ENCODE assay signal across 11 cellular contexts in the genomic region with DNA sequence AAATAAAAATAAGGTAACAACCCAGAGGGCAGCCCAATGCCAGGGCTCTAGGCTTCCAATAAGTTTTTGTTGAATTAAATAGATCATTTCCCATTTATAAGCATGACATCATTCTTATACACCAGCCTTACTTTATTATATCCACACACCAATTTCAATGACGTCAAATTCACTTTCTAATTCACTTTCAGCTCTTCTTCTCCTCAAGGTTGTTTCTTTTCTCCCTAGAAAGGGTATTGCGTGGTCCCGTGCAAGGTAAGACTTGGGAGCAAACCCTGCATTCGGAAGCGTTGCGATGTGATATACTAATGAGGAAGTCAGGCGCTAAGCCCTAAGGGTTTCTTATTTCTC. TPM values are rescaled to one million over a fixed set of nuclear protein-coding genes. Genes with fewer than 3 reads are reported as not detected.
DNase-seq lines count a peak whose midpoint lies in the region; ATAC-seq and TF ChIP-seq lines count a peak whose summit lies in the region.
"Had no signal": no experiment of that assay in that cellular context is flagged by ENCODE, and none has a peak within 500 bp of the region (broad histone marks: within the 10 kb centered on the region; RNA-seq: fewer than 3 reads in every experiment).

No MANE protein-coding gene starts in this region.

- H3K4me3 Mint-ChIP-seq in osteocyte (ENCODE audit: unreplicated experiment), result peak overlapping the region; percentile 91
- H3K4me3 Mint-ChIP-seq: activated CD4-positive, alpha-beta T cell treated with anti-CD3 and anti-CD28 coated beads, Interleukin-2, amount 10 ng/mL, durations not matched to agents 24 days and 14 days had no signal

- H3K36me3 Mint-ChIP-seq in osteocyte (ENCODE audit: unreplicated experiment), result no peaks in the 10 kb centered on the region

- no peaks in the 10 kb centered on the region; a peak in 1 of 22 replicates for H4K20me1 ChIP-seq in BLaER1 treated with 17β-estradiol and CSF1 and Interleukin-3, amounts not matched to agents 10 nM and 100 nM

- WGBS in esophagus squamous epithelium, 2 donors, result 6 to 15% methylated on average over 7 of the region's 7 CpGs

- TF ChIP-seq POLR2A in esophagus squamous epithelium (IDR thresholded peaks at IDR 0.05), result no peak

- BruUV-seq in Panc1 (replicated peaks; lab: Mats Ljungman, UMichigan), result no TSS peak

- ATAC-seq in Panc1, result no peak

- POLR2A ChIA-PET in Panc1 (lab: Charles Lee), result interaction anchor here (0.6 kb wide), 2 partner anchors 262 to 316 kb away, joined by 3 to 7 read pairs; no protein-coding TSS in a partner anchor

- no peaks in the 10 kb centered on the region for H3K9me3 Mint-ChIP-seq in osteocyte (ENCODE audit: unreplicated experiment)
- H3K9me3 Mint-ChIP-seq: activated CD4-positive, alpha-beta T cell treated with anti-CD3 and anti-CD28 coated beads, Interleukin-2, amount 10 ng/mL, durations not matched to agents 24 days and 14 days had no signal

- peak overlapping the region; percentile 60 to 77 (median 70); a peak in 19 of 20 replicates for H3K4me3 ChIP-seq in BLaER1 treated with 17β-estradiol and CSF1 and Interleukin-3, amounts not matched to agents 10 nM and 100 nM
- H3K4me3 ChIP-seq in Panc1 (ENCODE audit: low read depth in 2 of 2, low read length in 2 of 2), result peak overlapping the region; percentile 91 to 97
- peak overlapping the region in 3 of 4 donors; percentile 53 to 61 (median 54) for H3K4me3 ChIP-seq in esophagus squamous epithelium
- H3K4me3 ChIP-seq in tibial artery, result peak overlapping the region in 1 of 2 donors; percentile 63

- H3K4me1 ChIP-seq in BLaER1 treated with 17β-estradiol and CSF1 and Interleukin-3, amounts not matched to agents 10 nM and 100 nM, result peaks cover 13 to 46% (median 32%) of the 10 kb centered on the region in 10 experiments; a peak in 19 of 20 replicates
- H3K4me1 ChIP-seq in Panc1 (ENCODE audit: control insufficient read depth, insufficient read depth, low read length) (peaks cover 52% of the 10 kb centered on the region), esophagus squamous epithelium (peaks cover 7 to 34% (median 11%) of the 10 kb centered on the region in 3 donors), tibial artery (peaks cover 0 to 30% (median 22%) of the 10 kb centered on the region in 4 donors)

- intact Hi-C loops in Panc1 (cut with micrococcal nuclease; ENCODE audit: unreplicated experiment), result no loop called here
- intact Hi-C loops in esophagus squamous epithelium (cut with DNase I), result loop anchor here (5.0 kb wide), 1 partner anchor 174 kb away; no protein-coding TSS in a partner anchor
- intact Hi-C loops in tibial artery (cut with DNase I; ENCODE audit: low total_unique reads), result loop anchor here (5.0 kb wide), 1 partner anchor 174 kb away; no protein-coding TSS in a partner anchor

- H3K27me3 Mint-ChIP-seq in osteocyte (ENCODE audit: unreplicated experiment), result no peaks in the 10 kb centered on the region

- H3K9me3 ChIP-seq in BLaER1 treated with 17β-estradiol and CSF1 and Interleukin-3, amounts not matched to agents 10 nM and 100 nM (replicated peaks in 1 of 11), result no peaks in the 10 kb centered on the region
- no peaks in the 10 kb centered on the region for H3K9me3 ChIP-seq in Panc1 (ENCODE audit: control insufficient read depth, insufficient read depth, low read depth, low read length)
- H3K9me3 ChIP-seq in esophagus squamous epithelium, result no peaks in the 10 kb centered on the region
- H3K9me3 ChIP-seq in tibial artery, result no peaks in the 10 kb centered on the region

- in situ Hi-C loops in Panc1 (cut with HindIII; ENCODE audit: low pct_unique_long_range_greater_than_20kb, low sequenced_read_pairs), result no loop called here

- H3K27ac ChIP-seq in BLaER1 treated with 17β-estradiol and CSF1 and Interleukin-3, amounts not matched to agents 10 nM and 100 nM, result no peak overlapping the region
- H3K27ac ChIP-seq in Panc1 (ENCODE audit: low read length) (peak overlapping the region; percentile 98), esophagus squamous epithelium (no peak overlapping the region), tibial artery (no peak overlapping the region)

- H3K27ac Mint-ChIP-seq in osteocyte (ENCODE audit: unreplicated experiment), result peak overlapping the region; percentile 20
- H3K27ac Mint-ChIP-seq: activated CD4-positive, alpha-beta T cell treated with anti-CD3 and anti-CD28 coated beads, Interleukin-2, amount 10 ng/mL, durations not matched to agents 24 days and 14 days had no signal

- no peak for DNase-seq in Panc1 (ENCODE audit: low read depth, low spot score)
- no peak for DNase-seq in esophagus squamous epithelium (lab: John Stamatoyannopoulos, UW)
- no peak for DNase-seq in osteocyte (ENCODE audit: extremely low spot score, unreplicated experiment)
- DNase-seq in tibial artery, result no peak
- no peak for DNase-seq in amygdala (lab: John Stamatoyannopoulos, UW)
- DNase-seq in GDM1 (lab: John Stamatoyannopoulos, UW), result no peak
- no peak for DNase-seq in NCI-H526 (lab: John Stamatoyannopoulos, UW)
- DNase-seq: activated CD4-positive, alpha-beta T cell treated with anti-CD3 and anti-CD28 coated beads, Interleukin-2, amount 10 ng/mL, durations not matched to agents 24 days and 14 days; GF-D8; NCI-H748 treated with DMSO at 0.1 percent for 48 hours had no signal

- H3K27me3 ChIP-seq in BLaER1 treated with 17β-estradiol and CSF1 and Interleukin-3, amounts not matched to agents 10 nM and 100 nM, result peaks cover 20 to 42% (median 36%) of the 10 kb centered on the region in 11 experiments; a peak in 21 of 22 replicates
- no peaks in the 10 kb centered on the region for H3K27me3 ChIP-seq in Panc1 (ENCODE audit: control insufficient read depth, insufficient read depth, low read length)
- peaks cover 0 to 82% (median 0%) of the 10 kb centered on the region in 4 donors for H3K27me3 ChIP-seq in esophagus squamous epithelium
- peaks cover 0 to 21% of the 10 kb centered on the region in 2 donors for H3K27me3 ChIP-seq in tibial artery

- peak overlapping the region; percentile 81 to 99 (median 94) for H3K4me2 ChIP-seq in BLaER1 treated with 17β-estradiol and CSF1 and Interleukin-3, amounts not matched to agents 10 nM and 100 nM

- no peaks in the 10 kb centered on the region for H3K36me3 ChIP-seq in BLaER1 treated with 17β-estradiol and CSF1 and Interleukin-3, amounts not matched to agents 10 nM and 100 nM
- peaks cover 27% of the 10 kb centered on the region for H3K36me3 ChIP-seq in Panc1 (ENCODE audit: control insufficient read depth, insufficient read depth, low read length)
- no peaks in the 10 kb centered on the region for H3K36me3 ChIP-seq in esophagus squamous epithelium
- no peaks in the 10 kb centered on the region for H3K36me3 ChIP-seq in tibial artery

- CTCF ChIA-PET in Panc1 (lab: Charles Lee), result interaction anchor here (0.7 kb wide), 1 partner anchor 282 kb away, joined by 7 read pairs; no protein-coding TSS in a partner anchor

- H3K9ac ChIP-seq in BLaER1 treated with 17β-estradiol and CSF1 and Interleukin-3, amounts not matched to agents 10 nM and 100 nM, result peak overlapping the region in 8 of 11 experiments; percentile 35 to 77 (median 70); a peak in 8 of 22 replicates

- H3K4me1 Mint-ChIP-seq in osteocyte (ENCODE audit: unreplicated experiment), result peaks cover 55% of the 10 kb centered on the region

- no peak for TF ChIP-seq CTCF in Panc1 (IDR thresholded peaks at IDR 0.05)
- no peak for TF ChIP-seq CTCF in esophagus squamous epithelium (IDR thresholded peaks at IDR 0.05)
- TF ChIP-seq CTCF in osteocyte (IDR thresholded peaks at IDR 0.05), result no peak
- TF ChIP-seq CTCF in tibial artery (IDR thresholded peaks at IDR 0.05), result no peak

RNA-seq across cellular contexts. Expression of a gene that starts 1.1 kb away (rescaled TPM):
- total RNA-seq in Panc1 (2021; ENCODE audit: unreplicated experiment) (563 TPM), esophagus squamous epithelium (1 to 10 TPM in 1 of 4 donors, under 1 TPM in 3; 0.19 to 2.6 (median 0.59) TPM), osteocyte (23.9 and 27.8 TPM in 2 replicates)
- 415 TPM for polyA plus RNA-seq in Panc1 (2012; ENCODE audit: insufficient read length)
- total RNA-seq: activated CD4-positive, alpha-beta T cell treated with anti-CD3 and anti-CD28 coated beads, Interleukin-2, amount 10 ng/mL, durations not matched to agents 24 days and 14 days had no signal

Comparison
In these comparisons a context has a peak if more than half of its experiments do, and no peak if none do; other contexts are left out.
1. RNA of a gene that starts 1.1 kb away (total RNA-seq): 563 TPM in Panc1 (single experiment); 23.9 to 27.8 TPM in osteocyte and 0.19 to 2.6 TPM in esophagus squamous epithelium; every median in the first group is over 10 times any median in the second.